29 cellular contexts compared by ENCODE assay signal in the genomic region with DNA sequence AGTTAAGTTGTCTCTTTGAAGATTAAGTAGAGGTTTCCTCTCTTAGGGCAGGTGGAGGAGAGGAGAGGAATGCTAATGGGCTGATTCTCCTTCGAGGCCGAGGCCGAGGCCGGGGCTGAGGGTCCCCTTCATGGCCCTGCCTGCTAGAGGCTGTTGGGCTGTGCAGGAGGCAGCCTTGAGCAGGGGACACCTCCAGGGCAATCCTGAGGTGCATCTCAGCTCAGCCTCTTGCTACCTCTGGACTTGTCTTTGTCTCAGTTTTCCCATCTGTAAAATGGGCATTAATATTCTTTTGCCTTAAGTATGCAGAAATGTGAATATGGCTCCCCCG.
"Had no signal": no experiment of that assay in that cellular context is flagged by ENCODE, and none has a peak within 500 bp of the region (broad histone marks: within the 10 kb centered on the region; RNA-seq: fewer than 3 reads in every experiment).

No MANE protein-coding gene starts in this region.

- H3K27ac Mint-ChIP-seq: activated B cell treated with CpG ODN at 0.5 μM for 24 hours; activated CD8-positive, alpha-beta T cell treated with anti-CD3 and anti-CD28 coated beads for 36 hours; activated naive CD8-positive, alpha-beta T cell; activated T-helper 17 cell treated with anti-CD3 and anti-CD28 coated beads, Interleukin-2, amount 50 U/mL, for 72 hours; T-helper 17 cell; T-helper 2 cell treated with Interferon-gamma antibody and Interleukin-4, amounts not matched to agents 5 μg/mL and 100 μg/mL, for 36 hours had no signal

- H3K4me3 Mint-ChIP-seq: activated B cell treated with CpG ODN at 0.5 μM for 24 hours; activated CD8-positive, alpha-beta T cell treated with anti-CD3 and anti-CD28 coated beads for 36 hours; activated naive CD8-positive, alpha-beta T cell; activated T-cell treated with anti-CD3 and anti-CD28 coated beads, Interleukin-2, amount 50 U/mL, for 4 hours; activated T-helper 17 cell treated with anti-CD3 and anti-CD28 coated beads, Interleukin-2, amount 50 U/mL, for 72 hours; T-helper 17 cell; T-helper 2 cell treated with Interferon-gamma antibody and Interleukin-4, amounts not matched to agents 5 μg/mL and 100 μg/mL, for 36 hours had no signal

- ATAC-seq: activated CD4-positive, CD25-positive, alpha-beta regulatory T cell treated with anti-CD3 and anti-CD28 coated beads, Interleukin-2, amount 50 U/mL, for 24 hours; activated CD8-positive, alpha-beta T cell treated with anti-CD3 and anti-CD28 coated beads for 36 hours; activated T-cell treated with anti-CD3 and anti-CD28 coated beads, Interleukin-2, amount 50 U/mL, for 4 hours; activated T-helper 17 cell treated with anti-CD3 and anti-CD28 coated beads, Interleukin-2, amount 50 U/mL, for 72 hours; body of pancreas; esophagus mucosa; gastrocnemius medialis; T-helper 17 cell had no signal

- H3K4me1 ChIP-seq: body of pancreas, gastrocnemius medialis had no signal

- H3K36me3 Mint-ChIP-seq: activated naive CD8-positive, alpha-beta T cell had no signal

- H3K36me3 ChIP-seq: gastrocnemius medialis, WERI-Rb-1 had no signal

- DNase-seq: activated B cell treated with CpG ODN at 0.5 μM for 24 hours; activated CD4-positive, alpha-beta T cell treated with anti-CD3 and anti-CD28 coated beads for 48 hours; activated CD4-positive, alpha-beta T cell treated with anti-CD3 and anti-CD28 coated beads, Interleukin-2, amount 50 U/mL, for 1 hour; activated CD4-positive, alpha-beta T cell treated with anti-CD3 and anti-CD28 coated beads, Interleukin-2, amount 50 U/mL, for 48 hours; activated CD8-positive, alpha-beta memory T cell treated with anti-CD3 and anti-CD28 coated beads for 24 hours; activated CD8-positive, alpha-beta T cell treated with anti-CD3 and anti-CD28 coated beads for 36 hours; activated effector memory CD4-positive, alpha-beta T cell treated with Interleukin-2 at 50 U/mL for 16 hours; activated gamma-delta T cell treated with Interleukin-2 at 50 U/mL for 16 hours; activated naive CD4-positive, alpha-beta T cell treated with anti-CD3 and anti-CD28 coated beads, Interleukin-2, amount 50 U/mL, for 16 hours; activated naive CD4-positive, alpha-beta T cell treated with Interleukin-2 at 50 U/mL for 16 hours; activated T-cell treated with anti-CD3 and anti-CD28 coated beads, Interleukin-2, amount 50 U/mL, for 4 hours; amygdala; aorta; body of pancreas; caudate nucleus; effector CD8-positive, alpha-beta T cell; foreskin fibroblast; gastrocnemius medialis; glutamatergic neuron; T-helper 1 cell; T-helper 17 cell; T1000; WERI-Rb-1 had no signal

- H3K4me3 ChIP-seq: body of pancreas, gastrocnemius medialis had no signal

- H3K9me3 Mint-ChIP-seq: activated T-helper 17 cell treated with anti-CD3 and anti-CD28 coated beads, Interleukin-2, amount 50 U/mL, for 72 hours; T-helper 2 cell treated with Interferon-gamma antibody and Interleukin-4, amounts not matched to agents 5 μg/mL and 100 μg/mL, for 36 hours had no signal

- FAIRE-seq: colon had no signal

- H3K4me1 Mint-ChIP-seq: activated B cell treated with CpG ODN at 0.5 μM for 24 hours; activated T-helper 17 cell treated with anti-CD3 and anti-CD28 coated beads, Interleukin-2, amount 50 U/mL, for 72 hours; T-helper 17 cell had no signal

- H3K9me3 ChIP-seq: body of pancreas, gastrocnemius medialis had no signal

- H3K27ac ChIP-seq: body of pancreas, gastrocnemius medialis, WERI-Rb-1 had no signal

- H3K27me3 ChIP-seq: body of pancreas had no signal
